In the genomic region with DNA sequence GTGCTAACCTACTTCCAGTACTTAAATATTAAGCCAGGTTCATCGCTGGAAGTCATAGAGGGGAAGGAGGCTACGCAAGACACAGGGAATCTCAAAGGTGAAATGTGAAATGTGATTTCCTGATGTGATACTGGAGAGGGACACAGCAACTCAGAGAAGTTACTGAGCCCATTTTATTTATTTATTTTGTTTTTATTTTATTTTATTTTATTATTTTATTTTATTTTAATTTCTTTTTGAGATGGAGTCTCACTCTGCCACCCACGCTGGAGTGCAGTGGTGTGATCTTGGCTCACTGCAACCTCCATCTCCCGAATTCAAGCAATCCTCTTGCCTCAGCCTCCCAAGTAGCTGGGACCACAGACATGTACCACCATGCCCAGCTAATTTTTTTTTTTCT, we compare ENCODE assay signal across 21 cellular contexts. TPM values are rescaled to one million over a fixed set of nuclear protein-coding genes. Genes with fewer than 3 reads are reported as not detected.
DNase-seq lines count a peak whose midpoint lies in the region; ATAC-seq and TF ChIP-seq lines count a peak whose summit lies in the region.
"Had no signal": no experiment of that assay in that cellular context is flagged by ENCODE, and none has a peak within 500 bp of the region (broad histone marks: within the 10 kb centered on the region; RNA-seq: fewer than 3 reads in every experiment).

No MANE protein-coding gene starts in this region.

- H3K36me3 ChIP-seq in KMS-11 (ENCODE audit: insufficient read depth) (no peaks in the 10 kb centered on the region), MM.1S (replicated peaks; ENCODE audit: insufficient read depth, low read length) (no peaks in the 10 kb centered on the region)
- H3K36me3 ChIP-seq: BE2C, BLaER1 had no signal

- H3K27me3 ChIP-seq in KMS-11 (ENCODE audit: insufficient read depth, low read depth) (no peaks in the 10 kb centered on the region), MM.1S (replicated peaks; ENCODE audit: insufficient read depth, low read length) (no peaks in the 10 kb centered on the region)
- H3K27me3 ChIP-seq: BE2C, BLaER1 had no signal

- TF ChIP-seq CTCF in KMS-11 (conservative IDR thresholded peaks at IDR 0.05; ENCODE audit: low read depth, low read length), result no peak
- no peak for TF ChIP-seq CTCF in MM.1S (IDR thresholded peaks at IDR 0.05; ENCODE audit: low read length)
- TF ChIP-seq CTCF in WTC11 (IDR thresholded peaks at IDR 0.05), result no peak
- no peak for TF ChIP-seq CTCF in glutamatergic neuron (IDR thresholded peaks at IDR 0.05; ENCODE audit: partially characterized antibody, unreplicated experiment)

- H4K20me1 ChIP-seq in KMS-11 (ENCODE audit: insufficient read depth) (no peaks in the 10 kb centered on the region), MM.1S (ENCODE audit: insufficient read depth, low read length) (no peaks in the 10 kb centered on the region)
- H4K20me1 ChIP-seq: BLaER1 had no signal

- H3K27me3 Mint-ChIP-seq in WTC11 (ENCODE audit: low read depth) (no peaks in the 10 kb centered on the region), glutamatergic neuron (ENCODE audit: unreplicated experiment) (no peaks in the 10 kb centered on the region)
- peaks cover 20% of the 10 kb centered on the region for H3K27me3 Mint-ChIP-seq in activated CD8-positive, alpha-beta memory T cell treated with anti-CD3 and anti-CD28 coated beads, Interleukin-2, amount 10 ng/mL, durations not matched to agents 7 days and 5 days

- H3K36me3 Mint-ChIP-seq in WTC11, result no peaks in the 10 kb centered on the region
- H3K36me3 Mint-ChIP-seq in glutamatergic neuron (ENCODE audit: unreplicated experiment), result no peaks in the 10 kb centered on the region
- no peaks in the 10 kb centered on the region for H3K36me3 Mint-ChIP-seq in activated CD8-positive, alpha-beta memory T cell treated with anti-CD3 and anti-CD28 coated beads, Interleukin-2, amount 10 ng/mL, durations not matched to agents 7 days and 5 days
- H3K36me3 Mint-ChIP-seq: CD14-positive monocyte; CD4-positive, alpha-beta memory T cell; CD4-positive, CD25-positive, alpha-beta regulatory T cell had no signal

- H3K9ac ChIP-seq in KMS-11, result peak overlapping the region; percentile 70; the same call in 1 of the 2 replicates
- H3K9ac ChIP-seq in MM.1S (ENCODE audit: low read length), result no peak overlapping the region; the same call in 1 of the 2 replicates
- H3K9ac ChIP-seq: BLaER1 had no signal

- H3K27ac ChIP-seq in KMS-11 (peak overlapping the region; percentile 91), MM.1S (ENCODE audit: low read length) (peak overlapping the region; percentile 52; the same call in 1 of the 2 replicates)
- H3K27ac ChIP-seq: BLaER1 had no signal

- no peaks in the 10 kb centered on the region for H3K9me3 ChIP-seq in MM.1S (replicated peaks; ENCODE audit: insufficient read depth, low read length)
- H3K9me3 ChIP-seq: BE2C, Caco-2 had no signal

- H3K79me2 ChIP-seq in KMS-11 (ENCODE audit: insufficient read depth, low read depth) (no peaks in the 10 kb centered on the region), MM.1S (ENCODE audit: low read length) (no peaks in the 10 kb centered on the region)

- H3K27ac Mint-ChIP-seq in WTC11 (no peak overlapping the region), glutamatergic neuron (ENCODE audit: unreplicated experiment) (peak overlapping the region; percentile 91)
- H3K27ac Mint-ChIP-seq in activated CD8-positive, alpha-beta memory T cell treated with anti-CD3 and anti-CD28 coated beads, Interleukin-2, amount 10 ng/mL, durations not matched to agents 7 days and 5 days, result no peak overlapping the region
- H3K27ac Mint-ChIP-seq: CD4-positive, alpha-beta memory T cell; CD4-positive, CD25-positive, alpha-beta regulatory T cell had no signal

- H3K4me1 ChIP-seq in KMS-11 (ENCODE audit: low read depth, poor library complexity, severe bottlenecking), result peaks cover 60% of the 10 kb centered on the region
- 0 out of 2 replicates have a peak, but pooled peaks cover 8% of the 10 kb centered on the region for H3K4me1 ChIP-seq in MM.1S (ENCODE audit: low read length)
- H3K4me1 ChIP-seq: BE2C, BLaER1, Caco-2 had no signal

- H3K4me1 Mint-ChIP-seq in WTC11 (no peaks in the 10 kb centered on the region), glutamatergic neuron (ENCODE audit: low read depth, unreplicated experiment) (peaks cover 4% of the 10 kb centered on the region)
- peaks cover 6% of the 10 kb centered on the region for H3K4me1 Mint-ChIP-seq in activated CD8-positive, alpha-beta memory T cell treated with anti-CD3 and anti-CD28 coated beads, Interleukin-2, amount 10 ng/mL, durations not matched to agents 7 days and 5 days
- H3K4me1 Mint-ChIP-seq: CD14-positive monocyte had no signal

- no peak for ATAC-seq in WTC11
- no peak for ATAC-seq in activated CD8-positive, alpha-beta memory T cell treated with anti-CD3 and anti-CD28 coated beads, Interleukin-2, amount 10 ng/mL, durations not matched to agents 7 days and 5 days

- H3K4me3 Mint-ChIP-seq in WTC11 (no peak overlapping the region), glutamatergic neuron (ENCODE audit: unreplicated experiment) (no peak overlapping the region)
- no peak overlapping the region for H3K4me3 Mint-ChIP-seq in activated CD8-positive, alpha-beta memory T cell treated with anti-CD3 and anti-CD28 coated beads, Interleukin-2, amount 10 ng/mL, durations not matched to agents 7 days and 5 days
- H3K4me3 Mint-ChIP-seq: CD14-positive monocyte; CD4-positive, CD25-positive, alpha-beta regulatory T cell had no signal

- CTCF ChIA-PET in WTC11 (lab: Charles Lee), result no interaction called here
- CTCF ChIA-PET in activated CD8-positive, alpha-beta memory T cell treated with anti-CD3 and anti-CD28 coated beads, Interleukin-2, amount 10 ng/mL, durations not matched to agents 7 days and 5 days (lab: Charles Lee), result interaction anchor here (2.4 kb wide), 1 partner anchor 14 kb away, joined by 12 read pairs; no protein-coding TSS in a partner anchor

- H3K9me2 ChIP-seq in MM.1S (replicated peaks; ENCODE audit: insufficient read depth, low read length), result no peaks in the 10 kb centered on the region

- H3K4me3 ChIP-seq in KMS-11 (IDR thresholded peaks at IDR 0.05; ENCODE audit: insufficient read depth, low read depth, low read length) (no peak overlapping the region), MM.1S (ENCODE audit: low read length) (peak overlapping the region; percentile 39)
- H3K4me3 ChIP-seq: BLaER1 had no signal

- peaks cover 11% of the 10 kb centered on the region for H3K9me3 Mint-ChIP-seq in WTC11
- H3K9me3 Mint-ChIP-seq in glutamatergic neuron (ENCODE audit: unreplicated experiment), result peaks cover 2% of the 10 kb centered on the region
- H3K9me3 Mint-ChIP-seq in activated CD8-positive, alpha-beta memory T cell treated with anti-CD3 and anti-CD28 coated beads, Interleukin-2, amount 10 ng/mL, durations not matched to agents 7 days and 5 days (ENCODE audit: low read depth), result no peaks in the 10 kb centered on the region
- H3K9me3 Mint-ChIP-seq: CD4-positive, alpha-beta memory T cell; CD4-positive, CD25-positive, alpha-beta regulatory T cell had no signal

- POLR2A ChIA-PET in WTC11 (lab: Charles Lee), result no interaction called here

- H3F3A ChIP-seq in MM.1S (ENCODE audit: insufficient read depth, low read length), result peaks cover 10% of the 10 kb centered on the region

- H2AFZ ChIP-seq in KMS-11 (ENCODE audit: low read depth) (peak overlapping the region; percentile 66; the same call in 1 of the 2 replicates), MM.1S (ENCODE audit: low read length) (peak overlapping the region; percentile 24)

- H3K4me2 ChIP-seq in KMS-11 (peak overlapping the region; percentile 79), MM.1S (ENCODE audit: low read depth, low read length) (peak overlapping the region; percentile 56)
- H3K4me2 ChIP-seq: BLaER1 had no signal

- DNase-seq in MM.1S (no peak), WTC11 (ENCODE audit: low spot score) (no peak), glutamatergic neuron (no peak), activated gamma-delta T cell treated with Interleukin-2 at 50 U/mL for 16 hours (no peak), iPS-NIHi7 (ENCODE audit: extremely low spot score) (no peak), NCI-H2227 (lab: John Stamatoyannopoulos, UW; ENCODE audit: unreplicated experiment) (no peak)
- no peak for DNase-seq in activated CD8-positive, alpha-beta memory T cell treated with anti-CD3 and anti-CD28 coated beads, Interleukin-2, amount 10 ng/mL, durations not matched to agents 7 days and 5 days
- DNase-seq: 8988T; ACHN; BE2C; C1 segment of cervical spinal cord; Caco-2; Calu3; CD4-positive, alpha-beta memory T cell; DMS79 treated with DMSO at 0.1 percent for 48 hours; GF-D8 had no signal

TF ChIP-seq in WTC11, 78 proteins besides CTCF, POLR2A, EP300 and RAD21 (continues in another document):
- TF ChIP-seq, protein P1, sequence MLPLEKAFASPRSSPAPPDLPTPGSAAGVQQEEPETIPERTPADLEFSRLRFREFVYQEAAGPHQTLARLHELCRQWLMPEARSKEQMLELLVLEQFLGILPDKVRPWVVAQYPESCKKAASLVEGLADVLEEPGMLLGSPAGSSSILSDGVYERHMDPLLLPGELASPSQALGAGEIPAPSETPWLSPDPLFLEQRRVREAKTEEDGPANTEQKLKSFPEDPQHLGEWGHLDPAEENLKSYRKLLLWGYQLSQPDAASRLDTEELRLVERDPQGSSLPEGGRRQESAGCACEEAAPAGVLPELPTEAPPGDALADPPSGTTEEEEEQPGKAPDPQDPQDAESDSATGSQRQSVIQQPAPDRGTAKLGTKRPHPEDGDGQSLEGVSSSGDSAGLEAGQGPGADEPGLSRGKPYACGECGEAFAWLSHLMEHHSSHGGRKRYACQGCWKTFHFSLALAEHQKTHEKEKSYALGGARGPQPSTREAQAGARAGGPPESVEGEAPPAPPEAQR (CRISPR knock-in tag; IDR thresholded peaks at IDR 0.05), result no peak
- TF ChIP-seq ZNF138 (CRISPR knock-in tag; conservative IDR thresholded peaks at IDR 0.05) (no peak), HMGA2 (CRISPR knock-in tag; IDR thresholded peaks at IDR 0.05) (peak; percentile 95), ZNF671 (CRISPR knock-in tag; IDR thresholded peaks at IDR 0.05) (no peak)

RNA-seq across cellular contexts. Expression of gene CLRN2, which starts 19.7 kb away (rescaled TPM):
- total RNA-seq in WTC11 (2021), result not detected in 3 replicates
- total RNA-seq in glutamatergic neuron (ENCODE audit: unreplicated experiment), result not detected
- total RNA-seq in activated CD8-positive, alpha-beta memory T cell treated with anti-CD3 and anti-CD28 coated beads, Interleukin-2, amount 10 ng/mL, durations not matched to agents 7 days and 5 days, result not detected
- total RNA-seq: A673; Caco-2; Calu3; CD4-positive, alpha-beta memory T cell; CD4-positive, CD25-positive, alpha-beta regulatory T cell had no signal

RNA-seq across cellular contexts. Expression of gene QDPR, which starts 22.8 kb away (rescaled TPM):
- total RNA-seq in WTC11 (2021), result 33.1 to 36.3 TPM (median 33.6 TPM) in 3 replicates
- total RNA-seq in glutamatergic neuron (ENCODE audit: unreplicated experiment), result 31.6 TPM
- 10 to 100 TPM; 24.6 to 25.8 TPM for total RNA-seq in activated CD8-positive, alpha-beta memory T cell treated with anti-CD3 and anti-CD28 coated beads, Interleukin-2, amount 10 ng/mL, durations not matched to agents 7 days and 5 days

RNA-seq across cellular contexts. Expression of gene LAP3, which starts 42.3 kb away (rescaled TPM):
- total RNA-seq in WTC11 (2021) (46.6 to 52.7 TPM (median 48.4 TPM) in 3 replicates), glutamatergic neuron (ENCODE audit: unreplicated experiment) (24.9 TPM)
- 100 to 1,000 TPM; 198 to 249 TPM for total RNA-seq in activated CD8-positive, alpha-beta memory T cell treated with anti-CD3 and anti-CD28 coated beads, Interleukin-2, amount 10 ng/mL, durations not matched to agents 7 days and 5 days
